Comparison of ENCODE assay signal across 1 cellular context in the genomic region with DNA sequence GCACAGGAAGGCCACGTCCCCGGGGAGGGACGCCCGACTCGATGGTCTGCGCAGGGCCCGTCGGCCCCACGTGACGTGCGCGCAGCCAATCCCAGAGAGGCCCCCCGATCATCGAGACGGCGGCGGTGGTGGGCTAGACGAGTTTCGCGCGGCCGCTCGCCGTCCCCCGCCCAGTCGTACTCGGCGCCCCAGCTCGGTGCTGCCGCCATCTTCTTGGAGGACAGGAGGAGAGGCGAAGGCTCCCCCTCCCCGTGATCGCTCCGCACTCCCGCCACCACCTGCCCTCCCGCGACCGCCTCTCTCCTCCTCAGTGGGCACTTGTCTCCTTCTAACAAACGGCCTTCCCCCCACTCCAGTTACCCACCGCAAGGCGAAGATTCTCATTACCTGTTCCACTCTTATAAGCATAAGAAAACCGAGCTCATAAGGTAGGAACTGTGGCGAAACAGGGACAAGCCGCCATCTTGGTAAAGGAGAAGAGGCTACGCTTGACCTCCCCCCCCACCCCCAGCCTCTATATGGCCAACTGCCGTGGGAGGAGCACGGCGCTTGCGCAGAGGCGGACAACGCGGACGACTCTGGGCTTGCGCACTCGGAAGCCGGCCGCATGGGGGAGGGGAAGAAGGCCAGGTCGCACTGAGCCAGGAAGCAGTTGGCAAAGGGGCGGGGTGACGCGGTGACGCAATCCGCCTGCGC.
TF ChIP-seq lines count a peak whose summit lies in the region.

HDLBP (minus strand) TSS at position 490 of the 696 bp plus-strand sequence. CDS start 48,803 bp downstream, outside the sequence.

TF ChIP-seq in GM23338, 12 proteins besides CTCF, POLR2A, EP300 and RAD21 (continued from another document):
- TF ChIP-seq, protein P1, sequence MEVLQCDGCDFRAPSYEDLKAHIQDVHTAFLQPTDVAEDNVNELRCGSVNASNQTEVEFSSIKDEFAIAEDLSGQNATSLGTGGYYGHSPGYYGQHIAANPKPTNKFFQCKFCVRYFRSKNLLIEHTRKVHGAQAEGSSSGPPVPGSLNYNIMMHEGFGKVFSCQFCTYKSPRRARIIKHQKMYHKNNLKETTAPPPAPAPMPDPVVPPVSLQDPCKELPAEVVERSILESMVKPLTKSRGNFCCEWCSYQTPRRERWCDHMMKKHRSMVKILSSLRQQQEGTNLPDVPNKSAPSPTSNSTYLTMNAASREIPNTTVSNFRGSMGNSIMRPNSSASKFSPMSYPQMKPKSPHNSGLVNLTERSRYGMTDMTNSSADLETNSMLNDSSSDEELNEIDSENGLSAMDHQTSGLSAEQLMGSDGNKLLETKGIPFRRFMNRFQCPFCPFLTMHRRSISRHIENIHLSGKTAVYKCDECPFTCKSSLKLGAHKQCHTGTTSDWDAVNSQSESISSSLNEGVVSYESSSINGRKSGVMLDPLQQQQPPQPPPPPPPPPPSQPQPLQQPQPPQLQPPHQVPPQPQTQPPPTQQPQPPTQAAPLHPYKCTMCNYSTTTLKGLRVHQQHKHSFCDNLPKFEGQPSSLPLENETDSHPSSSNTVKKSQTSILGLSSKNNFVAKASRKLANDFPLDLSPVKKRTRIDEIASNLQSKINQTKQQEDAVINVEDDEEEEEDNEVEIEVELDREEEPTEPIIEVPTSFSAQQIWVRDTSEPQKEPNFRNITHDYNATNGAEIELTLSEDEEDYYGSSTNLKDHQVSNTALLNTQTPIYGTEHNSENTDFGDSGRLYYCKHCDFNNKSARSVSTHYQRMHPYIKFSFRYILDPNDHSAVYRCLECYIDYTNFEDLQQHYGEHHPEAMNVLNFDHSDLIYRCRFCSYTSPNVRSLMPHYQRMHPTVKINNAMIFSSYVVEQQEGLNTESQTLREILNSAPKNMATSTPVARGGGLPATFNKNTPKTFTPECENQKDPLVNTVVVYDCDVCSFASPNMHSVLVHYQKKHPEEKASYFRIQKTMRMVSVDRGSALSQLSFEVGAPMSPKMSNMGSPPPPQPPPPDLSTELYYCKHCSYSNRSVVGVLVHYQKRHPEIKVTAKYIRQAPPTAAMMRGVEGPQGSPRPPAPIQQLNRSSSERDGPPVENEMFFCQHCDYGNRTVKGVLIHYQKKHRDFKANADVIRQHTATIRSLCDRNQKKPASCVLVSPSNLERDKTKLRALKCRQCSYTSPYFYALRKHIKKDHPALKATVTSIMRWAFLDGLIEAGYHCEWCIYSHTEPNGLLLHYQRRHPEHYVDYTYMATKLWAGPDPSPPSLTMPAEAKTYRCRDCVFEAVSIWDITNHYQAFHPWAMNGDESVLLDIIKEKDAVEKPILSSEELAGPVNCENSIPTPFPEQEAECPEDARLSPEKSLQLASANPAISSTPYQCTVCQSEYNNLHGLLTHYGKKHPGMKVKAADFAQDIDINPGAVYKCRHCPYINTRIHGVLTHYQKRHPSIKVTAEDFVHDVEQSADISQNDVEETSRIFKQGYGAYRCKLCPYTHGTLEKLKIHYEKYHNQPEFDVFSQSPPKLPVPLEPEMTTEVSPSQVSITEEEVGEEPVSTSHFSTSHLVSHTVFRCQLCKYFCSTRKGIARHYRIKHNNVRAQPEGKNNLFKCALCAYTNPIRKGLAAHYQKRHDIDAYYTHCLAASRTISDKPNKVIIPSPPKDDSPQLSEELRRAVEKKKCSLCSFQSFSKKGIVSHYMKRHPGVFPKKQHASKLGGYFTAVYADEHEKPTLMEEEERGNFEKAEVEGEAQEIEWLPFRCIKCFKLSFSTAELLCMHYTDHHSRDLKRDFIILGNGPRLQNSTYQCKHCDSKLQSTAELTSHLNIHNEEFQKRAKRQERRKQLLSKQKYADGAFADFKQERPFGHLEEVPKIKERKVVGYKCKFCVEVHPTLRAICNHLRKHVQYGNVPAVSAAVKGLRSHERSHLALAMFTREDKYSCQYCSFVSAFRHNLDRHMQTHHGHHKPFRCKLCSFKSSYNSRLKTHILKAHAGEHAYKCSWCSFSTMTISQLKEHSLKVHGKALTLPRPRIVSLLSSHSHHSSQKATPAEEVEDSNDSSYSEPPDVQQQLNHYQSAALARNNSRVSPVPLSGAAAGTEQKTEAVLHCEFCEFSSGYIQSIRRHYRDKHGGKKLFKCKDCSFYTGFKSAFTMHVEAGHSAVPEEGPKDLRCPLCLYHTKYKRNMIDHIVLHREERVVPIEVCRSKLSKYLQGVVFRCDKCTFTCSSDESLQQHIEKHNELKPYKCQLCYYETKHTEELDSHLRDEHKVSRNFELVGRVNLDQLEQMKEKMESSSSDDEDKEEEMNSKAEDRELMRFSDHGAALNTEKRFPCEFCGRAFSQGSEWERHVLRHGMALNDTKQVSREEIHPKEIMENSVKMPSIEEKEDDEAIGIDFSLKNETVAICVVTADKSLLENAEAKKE (CRISPR knock-in tag; IDR thresholded peaks at IDR 0.05): no peak
